9 cellular contexts compared by ENCODE assay signal in the genomic region with DNA sequence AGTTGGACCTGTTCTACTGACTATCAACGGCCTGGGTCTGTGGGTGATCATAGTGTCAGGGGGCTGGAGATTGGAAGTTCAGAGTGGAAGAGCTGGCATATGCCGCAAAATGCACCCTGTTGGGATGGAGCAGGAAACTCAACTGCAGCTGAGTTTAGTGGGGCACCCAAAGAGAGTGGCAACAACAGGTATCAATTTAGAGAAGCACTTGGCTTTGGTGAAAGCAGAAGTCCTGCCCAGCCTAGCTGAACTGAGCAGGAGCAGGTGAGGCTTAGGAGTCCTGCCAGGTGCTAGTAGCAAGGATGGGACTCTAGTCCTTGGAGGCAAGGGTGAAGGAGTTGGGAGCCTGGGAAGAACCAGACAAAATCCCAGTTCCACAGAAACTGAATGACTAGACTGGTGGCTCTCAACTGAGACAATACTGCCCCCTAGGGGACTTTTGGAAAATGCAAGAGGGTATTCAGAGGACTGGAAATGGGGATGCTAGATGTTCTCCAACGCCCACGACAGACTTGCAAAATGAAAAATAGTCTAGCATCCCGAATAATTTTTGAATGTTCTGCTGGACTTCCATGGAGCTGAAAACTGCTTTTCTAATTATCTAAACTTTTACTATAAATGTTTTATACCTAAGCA. TPM values are rescaled to one million over a fixed set of nuclear protein-coding genes. Genes with fewer than 3 reads are reported as not detected.
A peak's percentile ranks its signal among the peaks of the same experiment; 100 is the strongest.
DNase-seq lines count a peak whose midpoint lies in the region; ATAC-seq and TF ChIP-seq lines count a peak whose summit lies in the region.
"Had no signal": no experiment of that assay in that cellular context is flagged by ENCODE, and none has a peak within 500 bp of the region (broad histone marks: within the 10 kb centered on the region; RNA-seq: fewer than 3 reads in every experiment).

No MANE protein-coding gene starts in this region.

- WGBS in esophagus squamous epithelium, 2 donors, result 29% methylated on average over 5 of the region's 5 CpGs

- no peak overlapping the region for H2AFZ ChIP-seq in neural cell (ENCODE audit: low read depth, low read length)

- H3K36me3 ChIP-seq in esophagus squamous epithelium (no peaks in the 10 kb centered on the region), neural cell (ENCODE audit: insufficient read depth, low read length) (no peaks in the 10 kb centered on the region)
- H3K36me3 ChIP-seq: BLaER1 had no signal

- peaks cover 0 to 23% (median 0%) of the 10 kb centered on the region in 3 donors for H3K4me1 ChIP-seq in esophagus squamous epithelium
- H3K4me1 ChIP-seq: BLaER1 had no signal

- H3K27me3 ChIP-seq in esophagus squamous epithelium (no peaks in the 10 kb centered on the region), neural cell (ENCODE audit: insufficient read depth, low read depth, low read length) (no peaks in the 10 kb centered on the region)

- no peak overlapping the region for H3K4me2 ChIP-seq in neural cell (ENCODE audit: low read length)
- H3K4me2 ChIP-seq: BLaER1 had no signal

- intact Hi-C loops in esophagus squamous epithelium (cut with DNase I), result loop anchor here (5.0 kb wide), 1 partner anchor 251 kb away; no protein-coding TSS in a partner anchor

- no peaks in the 10 kb centered on the region for H4K20me1 ChIP-seq in neural cell (ENCODE audit: insufficient read depth)

- no peaks in the 10 kb centered on the region for H3K9me2 ChIP-seq in neural cell (ENCODE audit: insufficient read depth, low read length)

- no peak overlapping the region for H3K27ac ChIP-seq in esophagus squamous epithelium
- no peak overlapping the region for H3K27ac ChIP-seq in neural cell (ENCODE audit: low read length)
- H3K27ac ChIP-seq: BLaER1 had no signal

- H3K4me3 ChIP-seq in esophagus squamous epithelium, result no peak overlapping the region
- no peak overlapping the region for H3K4me3 ChIP-seq in neural cell (ENCODE audit: low read length)
- H3K4me3 ChIP-seq: BLaER1 had no signal

- TF ChIP-seq CTCF in esophagus squamous epithelium (IDR thresholded peaks at IDR 0.05) (peak; percentile 48 to 75 (median 66)), neural cell (IDR thresholded peaks at IDR 0.05; ENCODE audit: poor library complexity, severe bottlenecking) (peak; percentile 67)

- H3F3A ChIP-seq in neural cell (ENCODE audit: insufficient read depth, low read length, poor library complexity, severe bottlenecking), result no peaks in the 10 kb centered on the region

- H3K79me2 ChIP-seq in neural cell (replicated peaks; ENCODE audit: insufficient read depth, low read length), result no peaks in the 10 kb centered on the region

- H3K9me3 ChIP-seq in esophagus squamous epithelium, result no peaks in the 10 kb centered on the region
- H3K9me3 ChIP-seq in neural cell (ENCODE audit: low read length), result no peaks in the 10 kb centered on the region
- H3K9me3 ChIP-seq: BLaER1 had no signal

- ATAC-seq in HG02981 (IDR thresholded peaks at IDR 0.05; ENCODE audit: unreplicated experiment) (peak; percentile 59), HG02798 (IDR thresholded peaks at IDR 0.05; ENCODE audit: poor library complexity, unreplicated experiment) (no peak)

- H3K9ac ChIP-seq in neural cell (ENCODE audit: low read length), result no peak overlapping the region
- H3K9ac ChIP-seq: BLaER1 had no signal

- no peak for TF ChIP-seq EP300 in neural cell (conservative IDR thresholded peaks at IDR 0.05; ENCODE audit: poor library complexity, severe bottlenecking)

- DNase-seq in NCI-H1417 (lab: John Stamatoyannopoulos, UW) (peak; percentile 44 to 82 (median 61)), NCI-H1417 treated with DMSO at 0.1 percent for 48 hours (lab: John Stamatoyannopoulos, UW) (no peak), NCI-H748 treated with DMSO at 0.1 percent for 48 hours (lab: John Stamatoyannopoulos, UW) (peak; percentile 73), activated T-cell treated with anti-CD3 and anti-CD28 coated beads for 1 hour (ENCODE audit: low read depth) (peak; percentile 15), esophagus squamous epithelium (lab: John Stamatoyannopoulos, UW) (no peak)

- TF ChIP-seq RAD21 in neural cell (conservative IDR thresholded peaks at IDR 0.05), result peak; percentile 73

- no peak for TF ChIP-seq POLR2A in esophagus squamous epithelium (IDR thresholded peaks at IDR 0.05)

TF ChIP-seq in neural cell, 6 proteins besides CTCF, POLR2A, EP300 and RAD21:
- peak; percentile 71 for TF ChIP-seq SMC3 (conservative IDR thresholded peaks at IDR 0.05; ENCODE audit: poor library complexity)
- TF ChIP-seq POLR2AphosphoS5 (IDR thresholded peaks at IDR 0.05), result no peak

RNA-seq across cellular contexts. Expression of a gene that starts 49.4 kb away (rescaled TPM):
- total RNA-seq in esophagus squamous epithelium, result not detected
- 0.56 and 0.58 TPM in 2 replicates for polyA plus RNA-seq in neural cell
- 1.2 and 1.6 TPM in 2 replicates for polyA minus RNA-seq in neural cell

Comparison
In these comparisons a context has a peak if more than half of its experiments do, and no peak if none do; other contexts are left out.
1. DNase-seq: peak in NCI-H1417 (3 of 3), NCI-H748 treated with DMSO at 0.1 percent for 48 hours (single experiment) and activated T-cell treated with anti-CD3 and anti-CD28 coated beads for 1 hour (single experiment); none in NCI-H1417 treated with DMSO at 0.1 percent for 48 hours (single experiment) and esophagus squamous epithelium (single experiment).